ENCODE assay signal across 8 cellular contexts in genomic region chr11:83158474-83158786, GRCh38. TPM values are rescaled to one million over a fixed set of nuclear protein-coding genes. Genes with fewer than 3 reads are reported as not detected.
DNase-seq lines count a peak whose midpoint lies in the region; ATAC-seq, FAIRE-seq and TF ChIP-seq lines count a peak whose summit lies in the region.

No MANE protein-coding gene starts in this region.

- H3K27me3 Mint-ChIP-seq in activated B cell treated with CpG ODN at 0.5 μM for 24 hours = no peaks in the 10 kb centered on the region

- no peak for TF ChIP-seq POLR2A in H54 (IDR thresholded peaks at IDR 0.05; ENCODE audit: low read depth, low read length)

- peak; percentile 20 for FAIRE-seq in H54 (lab: Jason Lieb, UNC)

- no peaks in the 10 kb centered on the region for H3K9me3 Mint-ChIP-seq in activated B cell treated with CpG ODN at 0.5 μM for 24 hours

- peak overlapping the region; percentile 100 for H3K4me3 Mint-ChIP-seq in activated B cell treated with CpG ODN at 0.5 μM for 24 hours

- POLR2A ChIA-PET in activated B cell treated with CpG ODN at 0.5 μM for 24 hours (lab: Charles Lee) = interaction anchor here (0.6 to 6.4 kb wide), 11 partner anchors 35 to 258 kb away, joined by 3 to 129 read pairs (median 13); partner anchors contain the start of genes ANKRD42, DDIAS, PRCP and RAB30

- WGBS in right cardiac atrium = under 1% methylated on average over 4 of the region's 4 CpGs

- H3K9ac ChIP-seq in skeletal muscle tissue (ENCODE audit: low read depth in 1 of 3, low read length in 3 of 3) = peak overlapping the region; percentile 100

- peak overlapping the region; percentile 65 for H3K4me3 ChIP-seq in right cardiac atrium (ENCODE audit: low read length)
- H3K4me3 ChIP-seq in skeletal muscle tissue (ENCODE audit: low read length in 3 of 3) = peak overlapping the region; percentile 95 to 99 (median 96)

- DNase-seq in H54 (ENCODE audit: insufficient read length, low spot score) (no peak), activated B cell treated with CpG ODN at 0.5 μM for 24 hours (no peak), right cardiac atrium (no peak), SHP77 treated with DMSO at 0.1 percent for 48 hours (lab: John Stamatoyannopoulos, UW) (no peak), EL (no peak), DMS79 treated with DMSO at 0.1 percent for 48 hours (lab: John Stamatoyannopoulos, UW) (no peak)

- peaks cover 55% of the 10 kb centered on the region for H3K36me3 Mint-ChIP-seq in activated B cell treated with CpG ODN at 0.5 μM for 24 hours (ENCODE audit: low read depth)

- peaks cover 0 to 5% (median 0%) of the 10 kb centered on the region in 3 donors for H3K36me3 ChIP-seq in skeletal muscle tissue (ENCODE audit: control insufficient read depth in 3 of 3, insufficient read depth in 3 of 3, low read length in 3 of 3)

- CTCF ChIA-PET in activated B cell treated with CpG ODN at 0.5 μM for 24 hours (lab: Charles Lee) = interaction anchor here (1.6 to 1.7 kb wide), 2 partner anchors 92 to 257 kb away, joined by 5 to 10 read pairs; partner anchors contain the start of gene DDIAS

- TF ChIP-seq CTCF in activated B cell treated with CpG ODN at 0.5 μM for 24 hours (IDR thresholded peaks at IDR 0.05) = no peak

- H3K4me1 ChIP-seq in right cardiac atrium (ENCODE audit: control insufficient read depth, insufficient read depth, low read length) = peaks cover 1% of the 10 kb centered on the region
- H3K4me1 ChIP-seq in skeletal muscle tissue (ENCODE audit: control insufficient read depth in 3 of 3, insufficient read depth in 3 of 3, low read length in 3 of 3) = peaks cover 9 to 41% (median 17%) of the 10 kb centered on the region in 3 donors

- H3K27ac ChIP-seq in right cardiac atrium (ENCODE audit: low read length) (no peak overlapping the region), skeletal muscle tissue (ENCODE audit: low read depth, low read length) (peak overlapping the region; percentile 100)

- peaks cover 50% of the 10 kb centered on the region for H3K4me1 Mint-ChIP-seq in activated B cell treated with CpG ODN at 0.5 μM for 24 hours

- no peaks in the 10 kb centered on the region for H3K27me3 ChIP-seq in right cardiac atrium (ENCODE audit: control insufficient read depth, insufficient read depth)
- no peaks in the 10 kb centered on the region for H3K27me3 ChIP-seq in skeletal muscle tissue (ENCODE audit: control insufficient read depth in 3 of 3, insufficient read depth in 3 of 3, low read length in 3 of 3)

- intact Hi-C loops in activated B cell treated with CpG ODN at 0.5 μM for 24 hours (cut with micrococcal nuclease) (loop anchor here (2.0 kb wide), 1 partner anchor 14 kb away; no protein-coding TSS in a partner anchor), right cardiac atrium (cut with DNase I) (loop anchor here in 2 of 4 donors (5.0 to 10.0 kb wide), 3 partner anchors 84 to 234 kb away; partner anchors contain the start of gene RAB30 (in 2 of the 2))

- H3K27ac Mint-ChIP-seq in activated B cell treated with CpG ODN at 0.5 μM for 24 hours = peak overlapping the region; percentile 100

- H3K9me3 ChIP-seq in right cardiac atrium (ENCODE audit: control insufficient read depth, low read length) (no peaks in the 10 kb centered on the region), skeletal muscle tissue (ENCODE audit: control insufficient read depth in 3 of 3, low read length in 3 of 3) (no peaks in the 10 kb centered on the region)

- ATAC-seq in activated B cell treated with CpG ODN at 0.5 μM for 24 hours (ENCODE audit: low read depth) (no peak), right cardiac atrium (no peak), GM19035 (IDR thresholded peaks at IDR 0.05; ENCODE audit: unreplicated experiment) (no peak)

RNA-seq across cellular contexts. Expression of gene PCF11, which starts 1.5 kb away (rescaled TPM):
- total RNA-seq in activated B cell treated with CpG ODN at 0.5 μM for 24 hours (105 and 123 TPM in 2 replicates), right cardiac atrium (10 to 100 TPM; 31.5 to 38.4 (median 34.6) TPM), skeletal muscle tissue (30.3 TPM)
- polyA plus RNA-seq in right cardiac atrium = 17.5 TPM

RNA-seq across cellular contexts. Expression of gene ANKRD42, which starts 35.1 kb away (rescaled TPM):
- total RNA-seq in activated B cell treated with CpG ODN at 0.5 μM for 24 hours = 6.6 and 7.4 TPM in 2 replicates
- total RNA-seq in right cardiac atrium = 1 to 10 TPM; 7.9 to 9.7 (median 9.0) TPM
- polyA plus RNA-seq in right cardiac atrium = 4.7 TPM
- 4.2 TPM for total RNA-seq in skeletal muscle tissue
